ENCODE assay signal across 13 cellular contexts in the genomic region with DNA sequence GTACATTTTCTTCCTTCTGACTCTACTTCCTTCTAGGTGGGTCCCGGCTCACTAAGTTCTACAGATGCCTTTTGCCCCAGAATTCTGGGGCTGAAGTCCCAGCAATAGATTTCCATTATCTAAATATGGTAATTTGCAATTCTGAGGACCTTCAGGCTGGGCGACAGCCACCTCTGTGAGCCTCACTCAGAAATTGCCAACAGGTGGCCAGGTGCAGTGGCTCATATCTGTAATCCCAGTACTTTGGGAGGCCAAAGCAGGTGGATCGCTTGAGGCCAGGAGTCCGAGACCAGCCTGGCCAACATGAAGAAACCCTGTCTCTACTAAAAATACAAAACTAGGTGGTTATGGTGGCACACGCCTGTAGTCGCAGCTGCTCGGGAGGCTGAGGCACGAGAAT. TPM values are rescaled to one million over a fixed set of nuclear protein-coding genes. Genes with fewer than 3 reads are reported as not detected.
A peak's percentile ranks its signal among the peaks of the same experiment; 100 is the strongest.
DNase-seq lines count a peak whose midpoint lies in the region; ATAC-seq, FAIRE-seq and TF ChIP-seq lines count a peak whose summit lies in the region.
"Had no signal": no experiment of that assay in that cellular context is flagged by ENCODE, and none has a peak within 500 bp of the region (broad histone marks: within the 10 kb centered on the region; RNA-seq: fewer than 3 reads in every experiment).

No MANE protein-coding gene starts in this region.

- H3K27ac ChIP-seq in esophagus muscularis mucosa (replicated peaks in 1 of 4), result no peak overlapping the region
- H3K27ac ChIP-seq: A549, GM23248, right lobe of liver had no signal

- no peak for TF ChIP-seq POLR2A in GM12892 (IDR thresholded peaks at IDR 0.05; ENCODE audit: low read depth, low read length)
- no peak for TF ChIP-seq POLR2A in esophagus muscularis mucosa (IDR thresholded peaks at IDR 0.05; ENCODE audit: low read depth)

- peaks cover 40% of the 10 kb centered on the region for H3K4me1 Mint-ChIP-seq in T-helper 2 cell treated with Interferon-gamma antibody and Interleukin-4, amounts not matched to agents 5 μg/mL and 100 μg/mL, for 36 hours (ENCODE audit: low read depth)
- H3K4me1 Mint-ChIP-seq in activated T-helper 17 cell treated with anti-CD3 and anti-CD28 coated beads, Interleukin-2, amount 50 U/mL, for 72 hours, result peaks cover 42% of the 10 kb centered on the region
- peaks cover 43 to 58% of the 10 kb centered on the region in 2 donors for H3K4me1 Mint-ChIP-seq in natural killer cell treated with Interleukin-12 subunit alpha and Interleukin-12 subunit beta and Interleukin-15 and Interleukin-18, amount 100 ng/mL, for 72 hours (ENCODE audit: low read depth in 2 of 2)
- peaks cover 6% of the 10 kb centered on the region for H3K4me1 Mint-ChIP-seq in glutamatergic neuron (ENCODE audit: low read depth, unreplicated experiment)

- no peaks in the 10 kb centered on the region for H3K9me3 Mint-ChIP-seq in T-helper 2 cell treated with Interferon-gamma antibody and Interleukin-4, amounts not matched to agents 5 μg/mL and 100 μg/mL, for 36 hours
- H3K9me3 Mint-ChIP-seq in activated T-helper 17 cell treated with anti-CD3 and anti-CD28 coated beads, Interleukin-2, amount 50 U/mL, for 72 hours, result no peaks in the 10 kb centered on the region
- H3K9me3 Mint-ChIP-seq in natural killer cell treated with Interleukin-12 subunit alpha and Interleukin-12 subunit beta and Interleukin-15 and Interleukin-18, amount 100 ng/mL, for 72 hours, result no peaks in the 10 kb centered on the region
- no peaks in the 10 kb centered on the region for H3K9me3 Mint-ChIP-seq in glutamatergic neuron (ENCODE audit: unreplicated experiment)

- no peaks in the 10 kb centered on the region for H3K27me3 Mint-ChIP-seq in T-helper 2 cell treated with Interferon-gamma antibody and Interleukin-4, amounts not matched to agents 5 μg/mL and 100 μg/mL, for 36 hours (ENCODE audit: low read depth)
- no peaks in the 10 kb centered on the region for H3K27me3 Mint-ChIP-seq in activated T-helper 17 cell treated with anti-CD3 and anti-CD28 coated beads, Interleukin-2, amount 50 U/mL, for 72 hours
- no peaks in the 10 kb centered on the region for H3K27me3 Mint-ChIP-seq in natural killer cell treated with Interleukin-12 subunit alpha and Interleukin-12 subunit beta and Interleukin-15 and Interleukin-18, amount 100 ng/mL, for 72 hours
- H3K27me3 Mint-ChIP-seq in glutamatergic neuron (ENCODE audit: unreplicated experiment), result no peaks in the 10 kb centered on the region

- no peaks in the 10 kb centered on the region for H3K9me3 ChIP-seq in esophagus muscularis mucosa
- H3K9me3 ChIP-seq: A549, right lobe of liver had no signal

- H3K27ac Mint-ChIP-seq in T-helper 2 cell treated with Interferon-gamma antibody and Interleukin-4, amounts not matched to agents 5 μg/mL and 100 μg/mL, for 36 hours, result peak overlapping the region; percentile 92
- peak overlapping the region; percentile 64 for H3K27ac Mint-ChIP-seq in activated T-helper 17 cell treated with anti-CD3 and anti-CD28 coated beads, Interleukin-2, amount 50 U/mL, for 72 hours
- peak overlapping the region; percentile 87 to 93 for H3K27ac Mint-ChIP-seq in natural killer cell treated with Interleukin-12 subunit alpha and Interleukin-12 subunit beta and Interleukin-15 and Interleukin-18, amount 100 ng/mL, for 72 hours
- H3K27ac Mint-ChIP-seq in glutamatergic neuron (ENCODE audit: unreplicated experiment), result no peak overlapping the region

- no peak overlapping the region for H3K4me3 ChIP-seq in esophagus muscularis mucosa
- H3K4me3 ChIP-seq: A549, GM23248, right lobe of liver had no signal

- H3K36me3 ChIP-seq in esophagus muscularis mucosa, result no peaks in the 10 kb centered on the region
- H3K36me3 ChIP-seq: right lobe of liver had no signal

- no peak for DNase-seq in T-helper 2 cell treated with Interferon-gamma antibody and Interleukin-4, amounts not matched to agents 5 μg/mL and 100 μg/mL, for 36 hours (ENCODE audit: low spot score)
- DNase-seq in T-helper 2 cell (no peak), GM12892 (ENCODE audit: insufficient read length) (no peak), glutamatergic neuron (no peak), esophagus muscularis mucosa (ENCODE audit: extremely low spot score) (no peak), hepatic stellate cell (ENCODE audit: low spot score) (no peak)
- DNase-seq in natural killer cell treated with Interleukin-12 subunit alpha and Interleukin-12 subunit beta and Interleukin-15 and Interleukin-18, amount 100 ng/mL, for 72 hours (ENCODE audit: low spot score), result no peak
- DNase-seq: GM23248, right lobe of liver, SIG-M5 had no signal

- no peaks in the 10 kb centered on the region for H3K27me3 ChIP-seq in esophagus muscularis mucosa
- H3K27me3 ChIP-seq: right lobe of liver had no signal

- peak; percentile 53 for FAIRE-seq in GM12892 (lab: Jason Lieb, UNC)
- FAIRE-seq: urothelium cell line had no signal

- TF ChIP-seq CTCF in glutamatergic neuron (IDR thresholded peaks at IDR 0.05; ENCODE audit: partially characterized antibody, unreplicated experiment) (no peak), esophagus muscularis mucosa (IDR thresholded peaks at IDR 0.05) (no peak)

- peaks cover 11% of the 10 kb centered on the region for H3K36me3 Mint-ChIP-seq in T-helper 2 cell treated with Interferon-gamma antibody and Interleukin-4, amounts not matched to agents 5 μg/mL and 100 μg/mL, for 36 hours (ENCODE audit: low read depth)
- peaks cover 27% of the 10 kb centered on the region for H3K36me3 Mint-ChIP-seq in activated T-helper 17 cell treated with anti-CD3 and anti-CD28 coated beads, Interleukin-2, amount 50 U/mL, for 72 hours (ENCODE audit: low read depth)
- H3K36me3 Mint-ChIP-seq in natural killer cell treated with Interleukin-12 subunit alpha and Interleukin-12 subunit beta and Interleukin-15 and Interleukin-18, amount 100 ng/mL, for 72 hours, result peaks cover 14% of the 10 kb centered on the region
- no peaks in the 10 kb centered on the region for H3K36me3 Mint-ChIP-seq in glutamatergic neuron (ENCODE audit: unreplicated experiment)

- TF ChIP-seq EP300 in esophagus muscularis mucosa (IDR thresholded peaks at IDR 0.05), result no peak

- whole genome bisulfite sequencing in esophagus muscularis mucosa, result 98% methylated on average over 7 of the region's 8 CpGs

- peak overlapping the region; percentile 64 for H3K4me3 Mint-ChIP-seq in T-helper 2 cell treated with Interferon-gamma antibody and Interleukin-4, amounts not matched to agents 5 μg/mL and 100 μg/mL, for 36 hours
- H3K4me3 Mint-ChIP-seq in activated T-helper 17 cell treated with anti-CD3 and anti-CD28 coated beads, Interleukin-2, amount 50 U/mL, for 72 hours, result peak overlapping the region; percentile 68
- H3K4me3 Mint-ChIP-seq in natural killer cell treated with Interleukin-12 subunit alpha and Interleukin-12 subunit beta and Interleukin-15 and Interleukin-18, amount 100 ng/mL, for 72 hours, result peak overlapping the region; percentile 78
- no peak overlapping the region for H3K4me3 Mint-ChIP-seq in glutamatergic neuron (ENCODE audit: unreplicated experiment)

- ATAC-seq in activated T-helper 17 cell treated with anti-CD3 and anti-CD28 coated beads, Interleukin-2, amount 50 U/mL, for 72 hours (replicated peaks), result no peak
- no peak for ATAC-seq in natural killer cell treated with Interleukin-12 subunit alpha and Interleukin-12 subunit beta and Interleukin-15 and Interleukin-18, amount 100 ng/mL, for 72 hours
- ATAC-seq: A549 had no signal

- H3K4me1 ChIP-seq in esophagus muscularis mucosa, result peaks cover 0 to 7% (median 2%) of the 10 kb centered on the region in 4 donors
- H3K4me1 ChIP-seq: right lobe of liver had no signal

- intact Hi-C loops in esophagus muscularis mucosa (cut with DNase I), result no loop called here

RNA-seq across cellular contexts. Expression of a gene that starts 23.7 kb away (rescaled TPM):
- 56.9 TPM for polyA plus RNA-seq in GM12892 (2012; ENCODE audit: missing spikeins)
- total RNA-seq in activated T-helper 17 cell treated with anti-CD3 and anti-CD28 coated beads, Interleukin-2, amount 50 U/mL, for 72 hours, result 100 to 1,000 TPM; 126 to 150 TPM
- total RNA-seq in natural killer cell treated with Interleukin-12 subunit alpha and Interleukin-12 subunit beta and Interleukin-15 and Interleukin-18, amount 100 ng/mL, for 72 hours, result 100 to 1,000 TPM; 119 to 127 TPM
- 28.6 TPM for total RNA-seq in glutamatergic neuron (ENCODE audit: unreplicated experiment)
- total RNA-seq in esophagus muscularis mucosa, result 10 to 100 TPM; 25.7 to 65.9 (median 29.5) TPM
